8 cellular contexts compared by ENCODE assay signal in genomic region chr2:8487461-8487932, GRCh38.
DNase-seq lines count a peak whose midpoint lies in the region; ATAC-seq and TF ChIP-seq lines count a peak whose summit lies in the region.

No MANE protein-coding gene starts in this region.

- peak overlapping the region; percentile 58 for H3K4me3 ChIP-seq in effector memory CD4-positive, alpha-beta T cell (ENCODE audit: insufficient read depth, low read depth, low read length, poor library complexity, severe bottlenecking)
- peak overlapping the region; percentile 31 for H3K4me3 ChIP-seq in thymus (ENCODE audit: low read length)
- H3K4me3 ChIP-seq in gastrocnemius medialis, result no peak overlapping the region

- H3K4me1 ChIP-seq in effector memory CD4-positive, alpha-beta T cell (ENCODE audit: control insufficient read depth, insufficient read depth, low read length, poor library complexity, severe bottlenecking), result peaks cover 47% of the 10 kb centered on the region
- H3K4me1 ChIP-seq in thymus (ENCODE audit: control insufficient read depth, insufficient read depth, low read length), result peaks cover 22% of the 10 kb centered on the region
- H3K4me1 ChIP-seq in gastrocnemius medialis, result peaks cover 0 to 3% of the 10 kb centered on the region in 2 donors

- intact Hi-C loops in activated naive CD4-positive, alpha-beta T cell treated with anti-CD3 and anti-CD28 coated beads for 36 hours (cut with micrococcal nuclease), result no loop called here
- intact Hi-C loops in gastrocnemius medialis (cut with DNase I; ENCODE audit: low total_unique reads), result no loop called here

- ATAC-seq in HG03460 (IDR thresholded peaks at IDR 0.05; ENCODE audit: unreplicated experiment) (peak; percentile 26), gastrocnemius medialis (no peak)

- no peak for TF ChIP-seq POLR2A in gastrocnemius medialis (IDR thresholded peaks at IDR 0.05)

- H3K36me3 Mint-ChIP-seq in activated naive CD4-positive, alpha-beta T cell treated with anti-CD3 and anti-CD28 coated beads for 36 hours (ENCODE audit: low read depth), result no peaks in the 10 kb centered on the region

- CTCF ChIA-PET in activated naive CD4-positive, alpha-beta T cell treated with anti-CD3 and anti-CD28 coated beads for 36 hours (lab: Charles Lee), result no interaction called here

- no peaks in the 10 kb centered on the region for H3K27me3 Mint-ChIP-seq in activated naive CD4-positive, alpha-beta T cell treated with anti-CD3 and anti-CD28 coated beads for 36 hours (ENCODE audit: low read depth)

- H3K36me3 ChIP-seq in effector memory CD4-positive, alpha-beta T cell (ENCODE audit: control insufficient read depth, insufficient read depth, low read length), result no peaks in the 10 kb centered on the region
- H3K36me3 ChIP-seq in thymus (ENCODE audit: control insufficient read depth, insufficient read depth) (no peaks in the 10 kb centered on the region), gastrocnemius medialis (no peaks in the 10 kb centered on the region)

- in situ Hi-C loops in gastrocnemius medialis (cut with MboI; ENCODE audit: low sequenced_read_pairs in 4 of 4), result no loop called here

- peak overlapping the region; percentile 61 for H3K27ac Mint-ChIP-seq in activated naive CD4-positive, alpha-beta T cell treated with anti-CD3 and anti-CD28 coated beads for 36 hours

- H3K27ac ChIP-seq in effector memory CD4-positive, alpha-beta T cell (ENCODE audit: insufficient read depth, low read length, poor library complexity, severe bottlenecking), result peak overlapping the region; percentile 89
- H3K27ac ChIP-seq in thymus (ENCODE audit: low read depth), result peak overlapping the region; percentile 20
- H3K27ac ChIP-seq in gastrocnemius medialis, result no peak overlapping the region

- H3K4me3 Mint-ChIP-seq in activated naive CD4-positive, alpha-beta T cell treated with anti-CD3 and anti-CD28 coated beads for 36 hours, result peak overlapping the region; percentile 59

- no peak for TF ChIP-seq CTCF in gastrocnemius medialis (IDR thresholded peaks at IDR 0.05 in 4 of 5, conservative IDR thresholded peaks at IDR 0.05 in 1 of 5)

- no peaks in the 10 kb centered on the region for H3K9me3 ChIP-seq in effector memory CD4-positive, alpha-beta T cell (ENCODE audit: control insufficient read depth, low read length)
- no peaks in the 10 kb centered on the region for H3K9me3 ChIP-seq in thymus (ENCODE audit: control insufficient read depth)
- no peaks in the 10 kb centered on the region for H3K9me3 ChIP-seq in gastrocnemius medialis

- H3K4me1 Mint-ChIP-seq in activated naive CD4-positive, alpha-beta T cell treated with anti-CD3 and anti-CD28 coated beads for 36 hours (ENCODE audit: low read depth), result peaks cover 37% of the 10 kb centered on the region

- DNase-seq in activated naive CD4-positive, alpha-beta T cell treated with anti-CD3 and anti-CD28 coated beads for 36 hours, result no peak
- no peak for DNase-seq in activated naive CD4-positive, alpha-beta T cell (lab: John Stamatoyannopoulos, UW)
- DNase-seq in effector memory CD4-positive, alpha-beta T cell, result peak in 2 of 3 donors; percentile 14 to 36
- DNase-seq in gastrocnemius medialis, result no peak
- no peak for DNase-seq in DMS79 treated with DMSO at 0.1 percent for 48 hours (lab: John Stamatoyannopoulos, UW)
- DNase-seq in SIG-M5 treated with dmso at 0.1 percent for 504 hours (lab: John Stamatoyannopoulos, UW; ENCODE audit: unreplicated experiment), result no peak

- H3K27me3 ChIP-seq in effector memory CD4-positive, alpha-beta T cell (replicated peaks; ENCODE audit: control insufficient read depth, insufficient read depth, low read length, poor library complexity, severe bottlenecking), result no peaks in the 10 kb centered on the region
- H3K27me3 ChIP-seq in thymus (ENCODE audit: control insufficient read depth, insufficient read depth), result peaks cover 2% of the 10 kb centered on the region
- H3K27me3 ChIP-seq in gastrocnemius medialis, result no peaks in the 10 kb centered on the region

- no peaks in the 10 kb centered on the region for H3K9me3 Mint-ChIP-seq in activated naive CD4-positive, alpha-beta T cell treated with anti-CD3 and anti-CD28 coated beads for 36 hours

- 44% methylated on average over 16 of the region's 16 CpGs for WGBS in thymus

Comparison
In these comparisons a context has a peak if more than half of its experiments do, and no peak if none do; other contexts are left out.
1. DNase-seq: peak in effector memory CD4-positive, alpha-beta T cell (2 of 3); none in activated naive CD4-positive, alpha-beta T cell treated with anti-CD3 and anti-CD28 coated beads for 36 hours (single experiment), activated naive CD4-positive, alpha-beta T cell (0 of 4), gastrocnemius medialis (0 of 2), DMS79 treated with DMSO at 0.1 percent for 48 hours (single experiment) and SIG-M5 treated with dmso at 0.1 percent for 504 hours (single experiment).
2. H3K27ac ChIP-seq: peak in effector memory CD4-positive, alpha-beta T cell (single experiment) and thymus (single experiment); none in gastrocnemius medialis (0 of 4).
3. H3K4me3 ChIP-seq: peak in effector memory CD4-positive, alpha-beta T cell (single experiment) and thymus (single experiment); none in gastrocnemius medialis (0 of 4).